18 cellular contexts compared by ENCODE assay signal in the genomic region with DNA sequence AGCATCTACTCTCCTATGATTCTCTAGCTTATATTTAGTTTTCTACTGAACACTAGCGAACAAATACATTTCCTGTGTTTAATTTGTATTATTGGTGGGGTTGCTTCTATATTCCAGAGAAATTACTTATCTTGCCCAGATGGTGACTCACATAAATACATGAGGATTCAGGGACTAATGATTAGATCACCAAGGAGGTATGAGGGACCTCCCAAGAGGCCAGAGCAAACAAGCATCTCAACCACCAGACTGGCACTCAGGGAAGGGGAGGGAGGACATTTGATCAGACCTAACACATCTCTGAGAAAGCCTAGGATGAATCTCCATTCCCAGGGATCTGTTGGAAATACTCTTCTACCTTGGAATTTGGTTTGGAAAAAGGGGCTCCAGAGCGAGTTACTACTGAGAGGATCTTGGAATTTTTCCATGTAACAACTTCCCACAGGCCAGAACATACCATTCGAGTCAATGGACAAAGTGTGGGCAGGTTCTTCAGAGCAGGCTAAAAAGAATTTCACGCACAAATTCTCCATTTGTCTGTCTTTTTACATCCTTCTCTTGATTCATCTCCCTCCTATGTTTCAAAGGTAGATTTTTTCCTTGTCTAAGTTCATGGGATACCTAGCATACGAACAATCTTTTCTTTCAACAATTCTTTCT.
DNase-seq lines count a peak whose midpoint lies in the region; ATAC-seq and TF ChIP-seq lines count a peak whose summit lies in the region.
"Had no signal": no experiment of that assay in that cellular context is flagged by ENCODE, and none has a peak within 500 bp of the region (broad histone marks: within the 10 kb centered on the region; RNA-seq: fewer than 3 reads in every experiment).

No MANE protein-coding gene starts in this region.

- H3K4me1 ChIP-seq in ascending aorta, result peaks cover 6 to 18% of the 10 kb centered on the region in 2 donors
- H3K4me1 ChIP-seq: upper lobe of right lung had no signal

- CTCF ChIA-PET in AG04449 (lab: Yijun Ruan, JAX), result interaction anchor here (0.7 to 1.7 kb wide), 3 partner anchors 13 to 264 kb away, joined by 3 to 4 read pairs (median 3); no protein-coding TSS in a partner anchor

- H3K9me3 ChIP-seq in ascending aorta, result no peaks in the 10 kb centered on the region
- H3K9me3 ChIP-seq: heart left ventricle, upper lobe of right lung had no signal

- H3K4me3 ChIP-seq in AG04449 (ENCODE audit: low read depth, low read length), result no peak overlapping the region
- H3K4me3 ChIP-seq in ascending aorta, result no peak overlapping the region
- H3K4me3 ChIP-seq: heart left ventricle, upper lobe of right lung had no signal

- H3K36me3 ChIP-seq in ascending aorta, result no peaks in the 10 kb centered on the region
- H3K36me3 ChIP-seq: heart left ventricle, upper lobe of right lung had no signal

- POLR2A ChIA-PET in AG04449 (lab: Yijun Ruan, JAX), result no interaction called here

- DNase-seq in AG04449 (ENCODE audit: low read depth, low spot score) (peak; percentile 85), HS-5 (ENCODE audit: low read depth) (peak; percentile 80), ascending aorta (ENCODE audit: low spot score in 2 of 2) (no peak), fibroblast of the conjunctiva (ENCODE audit: low read depth) (peak; percentile 27)
- DNase-seq: activated CD4-positive, alpha-beta T cell treated with anti-CD3 and anti-CD28 coated beads, Interleukin-2, amount 10 ng/mL, durations not matched to agents 24 days and 14 days; activated naive CD8-positive, alpha-beta T cell treated with anti-CD3 and anti-CD28 coated beads for 36 hours; activated T-cell treated with anti-CD3 and anti-CD28 coated beads, Interleukin-2, amount 50 U/mL, for 4 hours; GDM1; heart left ventricle; KG1; NCI-H1436; nucleus accumbens; upper lobe of right lung had no signal

- ATAC-seq in GM21786 (IDR thresholded peaks at IDR 0.05; ENCODE audit: unreplicated experiment) (no peak), GM21737 (IDR thresholded peaks at IDR 0.05; ENCODE audit: unreplicated experiment) (no peak), GM21390 (IDR thresholded peaks at IDR 0.05; ENCODE audit: unreplicated experiment) (no peak), GM21526 (IDR thresholded peaks at IDR 0.05; ENCODE audit: low FRiP score, unreplicated experiment) (no peak)
- ATAC-seq: activated T-cell treated with anti-CD3 and anti-CD28 coated beads, Interleukin-2, amount 50 U/mL, for 4 hours; heart left ventricle; stimulated activated effector memory CD8-positive, alpha-beta T cell treated with anti-CD3 and anti-CD28 coated beads, Interleukin-12 subunit alpha, Interleukin-12 subunit beta, amount 100 ng/mL, for 72 hours; upper lobe of right lung had no signal

- peak overlapping the region; percentile 9 to 62 for H3K27ac ChIP-seq in ascending aorta
- H3K27ac ChIP-seq: heart left ventricle, upper lobe of right lung had no signal

- no peak for TF ChIP-seq CTCF in AG04449 (IDR thresholded peaks at IDR 0.05; ENCODE audit: insufficient read depth, low read length, missing control alignments)
- no peak for TF ChIP-seq CTCF in ascending aorta (IDR thresholded peaks at IDR 0.05)

- H3K27me3 ChIP-seq in ascending aorta, result no peaks in the 10 kb centered on the region
- H3K27me3 ChIP-seq: heart left ventricle, upper lobe of right lung had no signal

- intact Hi-C loops in ascending aorta (cut with DNase I), result no loop called here

Comparison
In these comparisons a context has a peak if more than half of its experiments do, and no peak if none do; other contexts are left out.
1. DNase-seq: peak in AG04449 (single experiment), HS-5 (single experiment) and fibroblast of the conjunctiva (single experiment); none in ascending aorta (0 of 2).